In the genomic region with DNA sequence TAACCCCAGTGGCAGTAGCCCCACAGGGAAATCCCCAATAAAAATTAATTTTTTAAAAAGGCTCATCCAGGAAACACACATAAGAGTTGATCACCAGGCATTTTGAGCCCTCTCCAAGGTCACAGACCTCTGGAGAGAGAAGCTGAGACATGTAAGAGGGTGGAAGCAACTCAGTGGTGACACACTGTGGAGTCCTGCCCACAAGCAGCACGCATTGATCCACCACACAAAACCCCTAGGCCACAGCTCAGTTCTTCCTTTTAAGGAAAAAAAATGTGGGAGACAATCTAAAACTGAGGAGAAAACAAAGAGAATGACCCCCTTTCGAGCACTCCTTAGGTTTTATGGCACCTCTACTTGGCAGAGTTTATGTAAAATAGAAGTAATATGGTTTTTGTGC, we compare ENCODE assay signal across 22 cellular contexts.
DNase-seq lines count a peak whose midpoint lies in the region; ATAC-seq and TF ChIP-seq lines count a peak whose summit lies in the region.
"Had no signal": no experiment of that assay in that cellular context is flagged by ENCODE, and none has a peak within 500 bp of the region (broad histone marks: within the 10 kb centered on the region; RNA-seq: fewer than 3 reads in every experiment).

No MANE protein-coding gene starts in this region.

- TF ChIP-seq CTCF in mammary epithelial cell (conservative IDR thresholded peaks at IDR 0.05 in 1 of 2, IDR thresholded peaks at IDR 0.05 in 1 of 2; ENCODE audit: extremely low read depth in 1 of 2, insufficient read depth in 1 of 2, low read depth in 1 of 2, low read length in 2 of 2): peak in 1 of 2 donors; percentile 40
- no peak for TF ChIP-seq CTCF in breast epithelium (IDR thresholded peaks at IDR 0.05)
- TF ChIP-seq CTCF in brain microvascular endothelial cell (IDR thresholded peaks at IDR 0.05; ENCODE audit: low read depth, low read length, missing control alignments): no peak
- peak; percentile 28 for TF ChIP-seq CTCF in foreskin keratinocyte (conservative IDR thresholded peaks at IDR 0.05)
- TF ChIP-seq CTCF in mesothelial cell of epicardium (IDR thresholded peaks at IDR 0.05; ENCODE audit: unreplicated experiment): no peak

- no peak overlapping the region for H2AFZ ChIP-seq in mammary epithelial cell (ENCODE audit: low read depth, low read length)

- intact Hi-C loops in mammary epithelial cell (cut with micrococcal nuclease) (loop anchor here (1.0 kb wide), 1 partner anchor 142 kb away; no protein-coding TSS in a partner anchor), breast epithelium (cut with DNase I; ENCODE audit: low total_unique reads) (no loop called here)

- H4K20me1 ChIP-seq in mammary epithelial cell (ENCODE audit: insufficient read depth, low read length): no peaks in the 10 kb centered on the region

- H3K4me1 ChIP-seq in mammary epithelial cell (ENCODE audit: insufficient read depth, low read length) (peaks cover 8% of the 10 kb centered on the region), breast epithelium (no peaks in the 10 kb centered on the region), foreskin keratinocyte (peaks cover 13% of the 10 kb centered on the region)
- H3K4me1 ChIP-seq: esophagus squamous epithelium had no signal

- H3K4me3 ChIP-seq in mammary epithelial cell (replicated peaks in 1 of 3; ENCODE audit: insufficient read depth in 1 of 3, low read depth in 2 of 3, low read length in 3 of 3) (no peak overlapping the region), breast epithelium (no peak overlapping the region), brain microvascular endothelial cell (ENCODE audit: low read depth, low read length) (no peak overlapping the region)
- H3K4me3 ChIP-seq: coronary artery, esophagus squamous epithelium had no signal

- CTCF ChIA-PET in mammary epithelial cell (lab: Charles Lee; ENCODE audit: low non-redundant PET): interaction anchor here (1.0 kb wide), 1 partner anchor 141 kb away, joined by 7 read pairs; no protein-coding TSS in a partner anchor

- no TSS peak for BruUV-seq in mammary epithelial cell (replicated peaks; lab: Mats Ljungman, UMichigan)

- H3K36me3 ChIP-seq in mammary epithelial cell (ENCODE audit: insufficient read depth, low read length) (no peaks in the 10 kb centered on the region), breast epithelium (no peaks in the 10 kb centered on the region), brain microvascular endothelial cell (replicated peaks) (no peaks in the 10 kb centered on the region)
- H3K36me3 ChIP-seq: esophagus squamous epithelium had no signal

- no peak for TF ChIP-seq POLR2A in breast epithelium (IDR thresholded peaks at IDR 0.05)

- H3K27me3 Mint-ChIP-seq in mesothelial cell of epicardium (ENCODE audit: low read depth): no peaks in the 10 kb centered on the region
- H3K27me3 Mint-ChIP-seq: stimulated activated naive CD8-positive, alpha-beta T cell treated with anti-CD3 and anti-CD28 coated beads, Interleukin-15, amount 100 ng/mL, for 72 hours had no signal

- DNase-seq in mammary epithelial cell: peak; percentile 54
- DNase-seq in breast epithelium (ENCODE audit: low spot score in 2 of 2): no peak
- DNase-seq in brain microvascular endothelial cell: peak; percentile 42
- peak in 1 of 2 donors; percentile 31 for DNase-seq in foreskin keratinocyte
- DNase-seq in stromal cell of bone marrow (ENCODE audit: low read depth): peak; percentile 36
- no peak for DNase-seq in iPS-NIHi7 (ENCODE audit: extremely low spot score)
- no peak for DNase-seq in activated CD4-positive, alpha-beta T cell treated with anti-CD3 and anti-CD28 coated beads for 48 hours
- no peak for DNase-seq in mesothelial cell of epicardium (ENCODE audit: low spot score in 2 of 2, unreplicated experiment in 2 of 2)
- DNase-seq: activated CD4-positive, alpha-beta T cell treated with anti-CD3 and anti-CD28 coated beads for 4 hours; activated CD8-positive, alpha-beta memory T cell treated with anti-CD3 and anti-CD28 coated beads, Interleukin-2, amount 50 U/mL, for 4 hours; activated gamma-delta T cell; amygdala; DMS53; esophagus squamous epithelium; MM.1S; NCI-H1930; NCI-H510A; OCI-M1; stimulated activated naive CD8-positive, alpha-beta T cell treated with anti-CD3 and anti-CD28 coated beads, Interleukin-15, amount 100 ng/mL, for 72 hours; T1000 had no signal

- no peak overlapping the region for H3K9ac ChIP-seq in mammary epithelial cell (ENCODE audit: insufficient read depth, low read length)

- 32% methylated on average over 2 of the region's 2 CpGs for WGBS in mammary epithelial cell (ENCODE audit: low coverage, missing lambda C conversion rate)

- H3K79me2 ChIP-seq in mammary epithelial cell (ENCODE audit: insufficient read depth, low read length): no peaks in the 10 kb centered on the region

- H3K9me3 ChIP-seq in mammary epithelial cell (replicated peaks; ENCODE audit: insufficient read depth, low read length): no peaks in the 10 kb centered on the region
- peaks cover 0 to 25% of the 10 kb centered on the region in 2 donors for H3K9me3 ChIP-seq in breast epithelium

- H3K27ac ChIP-seq in mammary epithelial cell (ENCODE audit: insufficient read depth, low read depth, low read length) (no peak overlapping the region), breast epithelium (no peak overlapping the region), brain microvascular endothelial cell (no peak overlapping the region), foreskin keratinocyte (no peak overlapping the region)
- H3K27ac ChIP-seq: 22Rv1, coronary artery, esophagus squamous epithelium had no signal

- no peak overlapping the region for H3K4me3 Mint-ChIP-seq in mesothelial cell of epicardium
- H3K4me3 Mint-ChIP-seq: stimulated activated naive CD8-positive, alpha-beta T cell treated with anti-CD3 and anti-CD28 coated beads, Interleukin-15, amount 100 ng/mL, for 72 hours had no signal

- peaks cover 21% of the 10 kb centered on the region for H3K9me3 Mint-ChIP-seq in mesothelial cell of epicardium

- no peaks in the 10 kb centered on the region for H3K27me3 ChIP-seq in mammary epithelial cell (ENCODE audit: insufficient read depth, low read length)
- H3K27me3 ChIP-seq in breast epithelium: peaks cover 0 to 7% of the 10 kb centered on the region in 2 donors
- no peaks in the 10 kb centered on the region for H3K27me3 ChIP-seq in brain microvascular endothelial cell (replicated peaks)
- H3K27me3 ChIP-seq in foreskin keratinocyte: no peaks in the 10 kb centered on the region
- H3K27me3 ChIP-seq: esophagus squamous epithelium had no signal

- H3K4me1 Mint-ChIP-seq in mesothelial cell of epicardium: no peaks in the 10 kb centered on the region
- H3K4me1 Mint-ChIP-seq: stimulated activated naive CD8-positive, alpha-beta T cell treated with anti-CD3 and anti-CD28 coated beads, Interleukin-15, amount 100 ng/mL, for 72 hours had no signal

- no peak for ATAC-seq in foreskin keratinocyte
- ATAC-seq: stimulated activated naive CD8-positive, alpha-beta T cell treated with anti-CD3 and anti-CD28 coated beads, Interleukin-15, amount 100 ng/mL, for 72 hours had no signal

- no peak overlapping the region for H3K27ac Mint-ChIP-seq in mesothelial cell of epicardium
- H3K27ac Mint-ChIP-seq: stimulated activated naive CD8-positive, alpha-beta T cell treated with anti-CD3 and anti-CD28 coated beads, Interleukin-15, amount 100 ng/mL, for 72 hours had no signal

- dilution Hi-C loops in mammary epithelial cell (cut with HindIII; ENCODE audit: low sequenced_read_pairs): no loop called here

- no peak overlapping the region for H3K4me2 ChIP-seq in mammary epithelial cell (ENCODE audit: insufficient read depth, low read depth, low read length)

- peaks cover 15% of the 10 kb centered on the region for H3K36me3 Mint-ChIP-seq in mesothelial cell of epicardium

- in situ Hi-C loops in mammary epithelial cell (cut with MboI; ENCODE audit: low sequenced_read_pairs in 2 of 2) (no loop called here), brain microvascular endothelial cell (cut with HindIII; ENCODE audit: low pct_ligation_motif_present, low sequenced_read_pairs) (no loop called here)

Comparison
In these comparisons a context has a peak if more than half of its experiments do, and no peak if none do; other contexts are left out.
1. DNase-seq: peak in mammary epithelial cell (single experiment), brain microvascular endothelial cell (single experiment) and stromal cell of bone marrow (single experiment); none in breast epithelium (0 of 2), iPS-NIHi7 (single experiment), activated CD4-positive, alpha-beta T cell treated with anti-CD3 and anti-CD28 coated beads for 48 hours (single experiment) and mesothelial cell of epicardium (0 of 2).